8 cellular contexts compared by ENCODE assay signal in the genomic region with DNA sequence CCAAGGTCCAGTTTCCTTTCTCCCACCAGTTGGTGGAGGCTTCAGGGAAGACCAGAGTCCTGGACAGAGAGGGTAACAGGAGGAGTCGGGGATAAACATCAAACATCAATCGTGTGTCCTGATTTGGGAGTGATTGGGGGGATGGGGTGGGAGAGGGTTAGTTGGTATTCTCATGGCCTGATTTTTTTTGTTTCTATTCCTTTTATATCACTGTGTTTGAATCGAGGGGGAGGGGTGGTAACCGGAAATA. TPM values are rescaled to one million over a fixed set of nuclear protein-coding genes. Genes with fewer than 3 reads are reported as not detected.
DNase-seq lines count a peak whose midpoint lies in the region; ATAC-seq and TF ChIP-seq lines count a peak whose summit lies in the region.

No MANE protein-coding gene starts in this region.

- peaks cover 62% of the 10 kb centered on the region for H3K4me1 ChIP-seq in CD8-positive, alpha-beta memory T cell (ENCODE audit: insufficient read depth, low read length)
- H3K4me1 ChIP-seq in PC-9 (replicated peaks; ENCODE audit: insufficient read depth), result peaks cover 42% of the 10 kb centered on the region
- H3K4me1 ChIP-seq in ovary (ENCODE audit: insufficient read depth), result peaks cover 31% of the 10 kb centered on the region

- TF ChIP-seq CTCF in PC-9 (conservative IDR thresholded peaks at IDR 0.05) (no peak), ovary (IDR thresholded peaks at IDR 0.05) (no peak)

- peak overlapping the region; percentile 83 for H3K4me3 ChIP-seq in CD8-positive, alpha-beta memory T cell (ENCODE audit: low read length)
- H3K4me3 ChIP-seq in PC-9 (peak overlapping the region; percentile 80; the same call in 1 of the 2 replicates), ovary (peak overlapping the region; percentile 57)

- intact Hi-C loops in PC-9 (cut with micrococcal nuclease; ENCODE audit: unreplicated experiment), result loop anchor here (5.0 to 10.0 kb wide), 3 partner anchors 71 to 573 kb away; partner anchors contain the start of genes B3GALT4, CUTA, PHF1 and RPS18
- intact Hi-C loops in ovary (cut with DNase I), result no loop called here
- intact Hi-C loops in left colon (cut with DNase I, micrococcal nuclease), result no loop called here
- intact Hi-C loops in left ventricle myocardium superior (cut with micrococcal nuclease), result no loop called here

- peak overlapping the region; percentile 90 to 99 (median 94) for H3K4me3 Mint-ChIP-seq in CD8-positive, alpha-beta memory T cell
- H3K4me3 Mint-ChIP-seq in effector memory CD8-positive, alpha-beta T cell, result peak overlapping the region; percentile 88 to 92

- POLR2A ChIA-PET in CD8-positive, alpha-beta memory T cell (lab: Charles Lee), result interaction anchor here (1.0 to 1.6 kb wide), 4 partner anchors 10 to 45 kb away, joined by 3 to 5 read pairs (median 4); no protein-coding TSS in a partner anchor
- POLR2A ChIA-PET in PC-9 (lab: Charles Lee; ENCODE audit: unreplicated experiment), result no interaction called here

- H3F3A ChIP-seq in PC-9 (ENCODE audit: insufficient read depth, low read depth), result peaks cover 38% of the 10 kb centered on the region; the same call in 1 of the 2 replicates

- CTCF ChIA-PET in CD8-positive, alpha-beta memory T cell (lab: Charles Lee), result interaction anchor here (1.7 kb wide), 1 partner anchor 44 kb away, joined by 4 read pairs; no protein-coding TSS in a partner anchor
- CTCF ChIA-PET in PC-9 (lab: Charles Lee), result no interaction called here

- H3K36me3 ChIP-seq in CD8-positive, alpha-beta memory T cell (ENCODE audit: insufficient read depth, low read length), result peaks cover 19% of the 10 kb centered on the region
- H3K36me3 ChIP-seq in PC-9 (ENCODE audit: low read depth) (peaks cover 21% of the 10 kb centered on the region), ovary (no peaks in the 10 kb centered on the region)

- no peaks in the 10 kb centered on the region for H3K9me3 ChIP-seq in CD8-positive, alpha-beta memory T cell (ENCODE audit: low read length)
- H3K9me3 ChIP-seq in PC-9 (ENCODE audit: insufficient read depth, low read depth) (no peaks in the 10 kb centered on the region), ovary (no peaks in the 10 kb centered on the region)

- peak overlapping the region; percentile 88 for H3K4me2 ChIP-seq in PC-9

- H3K27ac ChIP-seq in CD8-positive, alpha-beta memory T cell (ENCODE audit: low read depth, low read length), result no peak overlapping the region
- H3K27ac ChIP-seq in PC-9 (no peak overlapping the region), ovary (no peak overlapping the region)

- no TSS peak for BruUV-seq in PC-9 (replicated peaks; lab: Mats Ljungman, UMichigan)

- no peak overlapping the region for H2AFZ ChIP-seq in PC-9

- no peaks in the 10 kb centered on the region for H3K27me3 Mint-ChIP-seq in CD8-positive, alpha-beta memory T cell
- H3K27me3 Mint-ChIP-seq in effector memory CD8-positive, alpha-beta T cell, result no peaks in the 10 kb centered on the region

- no peak for DNase-seq in CD8-positive, alpha-beta memory T cell
- DNase-seq in PC-9, result no peak
- DNase-seq in effector memory CD8-positive, alpha-beta T cell, result no peak
- DNase-seq in ovary, result no peak
- DNase-seq in left colon, result no peak
- no peak for DNase-seq in NCI-H82 (lab: John Stamatoyannopoulos, UW)
- no peak for DNase-seq in left ventricle myocardium superior
- DNase-seq in activated gamma-delta T cell treated with Interleukin-2 at 50 U/mL for 16 hours, result no peak

- no peak for TF ChIP-seq EP300 in ovary (IDR thresholded peaks at IDR 0.05)

- no peaks in the 10 kb centered on the region for H3K9me2 ChIP-seq in PC-9 (ENCODE audit: insufficient read depth)

- no peaks in the 10 kb centered on the region for H3K9me3 Mint-ChIP-seq in CD8-positive, alpha-beta memory T cell
- no peaks in the 10 kb centered on the region for H3K9me3 Mint-ChIP-seq in effector memory CD8-positive, alpha-beta T cell

- TF ChIP-seq POLR2A in ovary (IDR thresholded peaks at IDR 0.05), result no peak

- WGBS in ovary, 3 donors, result 2 to 13% (median 6%) methylated on average over 4 of the region's 4 CpGs

- H3K27ac Mint-ChIP-seq in CD8-positive, alpha-beta memory T cell, result peak overlapping the region in 7 of 8 donors; percentile 58 to 96 (median 83)
- peak overlapping the region; percentile 57 to 81 for H3K27ac Mint-ChIP-seq in effector memory CD8-positive, alpha-beta T cell

- peaks cover 10 to 59% (median 12%) of the 10 kb centered on the region in 3 donors for H3K36me3 Mint-ChIP-seq in CD8-positive, alpha-beta memory T cell
- peaks cover 46% of the 10 kb centered on the region for H3K36me3 Mint-ChIP-seq in effector memory CD8-positive, alpha-beta T cell (ENCODE audit: insufficient read depth)

- no peak for ATAC-seq in effector memory CD8-positive, alpha-beta T cell (replicated peaks)
- ATAC-seq in left colon (no peak), left ventricle myocardium superior (no peak)

- H3K27me3 ChIP-seq in CD8-positive, alpha-beta memory T cell (ENCODE audit: insufficient read depth, low read length, poor library complexity, severe bottlenecking), result no peaks in the 10 kb centered on the region
- H3K27me3 ChIP-seq in PC-9 (ENCODE audit: insufficient read depth, low read depth) (no peaks in the 10 kb centered on the region), ovary (no peaks in the 10 kb centered on the region)

- H4K20me1 ChIP-seq in PC-9 (ENCODE audit: insufficient read depth), result peaks cover 6% of the 10 kb centered on the region; the same call in 1 of the 2 replicates

- H3K79me2 ChIP-seq in PC-9 (ENCODE audit: low read depth), result peaks cover 40% of the 10 kb centered on the region

- H3K4me1 Mint-ChIP-seq in CD8-positive, alpha-beta memory T cell, result peaks cover 62 to 76% (median 69%) of the 10 kb centered on the region in 3 donors
- peaks cover 59 to 60% of the 10 kb centered on the region in 2 donors for H3K4me1 Mint-ChIP-seq in effector memory CD8-positive, alpha-beta T cell (ENCODE audit: low read depth in 2 of 2)

RNA-seq across cellular contexts. Expression of gene HSD17B8, which starts 0.4 kb away (rescaled TPM):
- total RNA-seq in CD8-positive, alpha-beta memory T cell, result 10 to 100 TPM; 21.3 to 23.5 TPM
- polyA plus RNA-seq in CD8-positive, alpha-beta memory T cell, result 50.7 TPM
- total RNA-seq in PC-9 (2021) (16.4 and 25.4 TPM in 2 replicates), ovary (10 to 100 TPM in 2 of 7 donors, 1 to 10 TPM in 5; 4.0 to 18.4 (median 7.7) TPM), left colon (10 to 100 TPM; 22.4 to 23.7 TPM), left ventricle myocardium superior (24.8 TPM)
- polyA plus RNA-seq in ovary, result 10 to 100 TPM in 1 of 2 donors, 1 to 10 TPM in 1; 9.4 to 10.3 TPM

RNA-seq across cellular contexts. Expression of gene SLC39A7, which starts 3.4 kb away (rescaled TPM):
- 10 to 100 TPM; 63.1 to 63.6 TPM for total RNA-seq in CD8-positive, alpha-beta memory T cell
- 32.9 TPM for polyA plus RNA-seq in CD8-positive, alpha-beta memory T cell
- 96.4 and 110 TPM in 2 replicates for total RNA-seq in PC-9 (2021)
- total RNA-seq in ovary, result 10 to 100 TPM; 27.4 to 73.7 (median 61.2) TPM
- 10 to 100 TPM; 54.0 to 80.0 TPM for polyA plus RNA-seq in ovary
- 100 to 1,000 TPM; 128 to 203 TPM for total RNA-seq in left colon
- total RNA-seq in left ventricle myocardium superior, result 47.7 TPM

RNA-seq across cellular contexts. Expression of gene RXRB, which starts 3.6 kb away (rescaled TPM):
- 10 to 100 TPM; 47.1 to 51.4 TPM for total RNA-seq in CD8-positive, alpha-beta memory T cell
- 8.5 TPM for polyA plus RNA-seq in CD8-positive, alpha-beta memory T cell
- 49.8 and 51.5 TPM in 2 replicates for total RNA-seq in PC-9 (2021)
- 10 to 100 TPM; 19.8 to 54.0 (median 48.5) TPM for total RNA-seq in ovary
- 10 to 100 TPM; 40.9 to 42.1 TPM for polyA plus RNA-seq in ovary
- 10 to 100 TPM; 34.4 to 37.0 TPM for total RNA-seq in left colon
- total RNA-seq in left ventricle myocardium superior, result 41.2 TPM

RNA-seq across cellular contexts. Expression of gene RING1, which starts 4.2 kb away (rescaled TPM):
- total RNA-seq in CD8-positive, alpha-beta memory T cell, result 10 to 100 TPM; 43.1 to 47.0 TPM
- 10.1 TPM for polyA plus RNA-seq in CD8-positive, alpha-beta memory T cell
- total RNA-seq in PC-9 (2021) (18.9 and 19.2 TPM in 2 replicates), ovary (10 to 100 TPM; 20.7 to 70.6 (median 52.3) TPM), left colon (10 to 100 TPM; 27.4 to 29.7 TPM), left ventricle myocardium superior (30.1 TPM)
- polyA plus RNA-seq in ovary, result 10 to 100 TPM; 37.3 to 51.7 TPM

RNA-seq across cellular contexts. Expression of gene COL11A2, which starts 11.8 kb away (rescaled TPM):
- 1 to 10 TPM in 1 of 2 experiments, under 1 TPM in 1; 0.69 to 1.1 TPM for total RNA-seq in CD8-positive, alpha-beta memory T cell
- not detected for polyA plus RNA-seq in CD8-positive, alpha-beta memory T cell
- 2.2 and 3.4 TPM in 2 replicates for total RNA-seq in PC-9 (2021)
- 1 to 10 TPM in 2 of 7 donors, under 1 TPM in 5; 0.53 to 1.2 (median 0.92) TPM for total RNA-seq in ovary
- polyA plus RNA-seq in ovary, result under 1 TPM; 0.52 to 0.96 TPM
- under 1 TPM; 0.45 to 0.55 TPM for total RNA-seq in left colon
- 1.9 TPM for total RNA-seq in left ventricle myocardium superior
